ENCODE assay signal across 23 cellular contexts in the genomic region with DNA sequence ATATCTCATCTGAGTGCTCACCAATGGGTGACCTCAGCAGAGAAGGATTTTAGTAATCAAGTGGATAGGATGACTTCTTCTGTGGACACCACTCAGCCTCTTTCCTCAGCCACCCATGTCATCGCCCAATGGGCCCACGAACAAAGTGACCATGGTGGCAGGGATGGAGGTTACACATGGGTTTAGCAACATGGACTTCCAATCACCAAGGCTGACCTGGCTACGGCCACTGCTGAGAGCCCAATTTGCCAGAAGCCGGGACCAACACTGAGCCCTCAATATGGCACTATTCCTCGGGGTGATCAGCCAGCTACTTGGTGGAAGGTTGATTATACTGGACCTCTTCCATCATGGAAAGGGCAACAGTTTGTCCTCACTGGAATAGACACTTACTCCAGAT.
DNase-seq lines count a peak whose midpoint lies in the region; ATAC-seq lines count a peak whose summit lies in the region.
"Had no signal": no experiment of that assay in that cellular context is flagged by ENCODE, and none has a peak within 500 bp of the region (broad histone marks: within the 10 kb centered on the region; RNA-seq: fewer than 3 reads in every experiment).

No MANE protein-coding gene starts in this region.

- ATAC-seq in Right ventricle myocardium inferior, result no peak
- ATAC-seq: A549; CD8-positive, alpha-beta T cell had no signal

- intact Hi-C loops in Right ventricle myocardium inferior (cut with DNase I), result no loop called here
- intact Hi-C loops in cardiac septum (cut with DNase I), result no loop called here

- DNase-seq in Right ventricle myocardium inferior (ENCODE audit: missing footprints), result peak; percentile 52
- DNase-seq in cardiac septum (ENCODE audit: low spot score), result no peak
- DNase-seq: 8988T; ACHN; AML-193; BE2C; C1 segment of cervical spinal cord; Caco-2; Calu3; CD4-positive, alpha-beta memory T cell; CD4-positive, alpha-beta T cell; CD4-positive, CD25-positive, alpha-beta regulatory T cell; CD8-positive, alpha-beta memory T cell; CD8-positive, alpha-beta T cell; COR-L47; DMS 273 treated with DMSO at 0.1 percent for 48 hours; DMS153; DMS53; DMS79; DMS79 treated with DMSO at 0.1 percent for 48 hours; DND-41; EL had no signal
